In the genomic region with DNA sequence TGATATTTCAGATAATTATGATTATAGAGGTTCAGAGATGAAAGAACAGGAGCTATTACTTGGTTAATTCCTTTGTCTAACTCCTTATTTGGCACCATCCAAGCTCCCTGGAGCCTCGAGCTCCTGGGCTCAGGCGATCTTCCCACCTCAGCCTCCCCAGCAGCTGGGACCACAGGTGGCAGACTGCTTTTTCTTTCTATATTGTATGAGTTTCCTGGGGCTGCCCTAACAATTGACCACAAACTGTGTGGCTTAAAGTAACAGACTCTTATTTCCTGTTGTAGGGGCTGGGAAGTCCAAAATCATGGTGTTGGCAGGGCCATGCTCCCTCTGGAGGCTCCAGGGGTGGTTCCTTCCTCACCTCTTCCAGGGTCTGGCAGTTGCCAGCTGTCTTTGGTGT, we compare ENCODE assay signal across 9 cellular contexts.
"Had no signal": no experiment of that assay in that cellular context is flagged by ENCODE, and none has a peak within 500 bp of the region (broad histone marks: within the 10 kb centered on the region; RNA-seq: fewer than 3 reads in every experiment).

No MANE protein-coding gene starts in this region.

- ATAC-seq: GM23338, K562 had no signal

- FAIRE-seq: H1, H54, HTR-8/SVneo, K562 had no signal

- H3K4me2 ChIP-seq: GM23338 had no signal

- H2AFZ ChIP-seq: GM23338 had no signal

- DNase-seq: H9, HCEC 1CT, IMR-90, KG1 had no signal

- H3K4me3 ChIP-seq: GM23338, K562 had no signal
